ENCODE assay signal across 20 cellular contexts in genomic region chr12:122687091-122687490, GRCh38. TPM values are rescaled to one million over a fixed set of nuclear protein-coding genes. Genes with fewer than 3 reads are reported as not detected.
A peak's percentile ranks its signal among the peaks of the same experiment; 100 is the strongest.
DNase-seq lines count a peak whose midpoint lies in the region; ATAC-seq and TF ChIP-seq lines count a peak whose summit lies in the region.
"Had no signal": no experiment of that assay in that cellular context is flagged by ENCODE, and none has a peak within 500 bp of the region (broad histone marks: within the 10 kb centered on the region; RNA-seq: fewer than 3 reads in every experiment).

No MANE protein-coding gene starts in this region.

- no peaks in the 10 kb centered on the region for H3K36me3 Mint-ChIP-seq in mesothelial cell of epicardium
- H3K36me3 Mint-ChIP-seq: naive thymus-derived CD4-positive, alpha-beta T cell had no signal

- ATAC-seq in HG03097 (IDR thresholded peaks at IDR 0.05; ENCODE audit: low FRiP score, unreplicated experiment) (no peak), HG03457 (IDR thresholded peaks at IDR 0.05; ENCODE audit: unreplicated experiment) (no peak)
- ATAC-seq: activated CD4-positive, alpha-beta T cell treated with anti-CD3 and anti-CD28 coated beads for 36 hours; gastrocnemius medialis; naive thymus-derived CD4-positive, alpha-beta T cell; T-helper 17 cell had no signal

- H3K4me1 Mint-ChIP-seq in mesothelial cell of epicardium = peaks cover 6% of the 10 kb centered on the region
- H3K4me1 Mint-ChIP-seq: activated CD4-positive, alpha-beta T cell treated with anti-CD3 and anti-CD28 coated beads for 36 hours had no signal

- H3K27me3 ChIP-seq in SJCRH30 = no peaks in the 10 kb centered on the region
- H3K27me3 ChIP-seq: BLaER1 treated with 17β-estradiol and CSF1 and Interleukin-3, amounts not matched to agents 10 nM and 100 nM; gastrocnemius medialis; right atrium auricular region had no signal

- H3K27ac ChIP-seq in SJCRH30 = no peak overlapping the region
- H3K27ac ChIP-seq: BLaER1 treated with 17β-estradiol and CSF1 and Interleukin-3, amounts not matched to agents 10 nM and 100 nM; gastrocnemius medialis; right atrium auricular region had no signal

- DNase-seq in DMS53 (lab: John Stamatoyannopoulos, UW) = peak; percentile 82
- peak; percentile 14 for DNase-seq in NCI-H187 treated with DMSO at 0.1 percent for 48 hours (lab: John Stamatoyannopoulos, UW)
- DNase-seq in SJCRH30 = peak; percentile 60 to 73
- no peak for DNase-seq in mesothelial cell of epicardium (ENCODE audit: low spot score in 2 of 2, unreplicated experiment in 2 of 2)
- no peak for DNase-seq in activated effector memory CD4-positive, alpha-beta T cell treated with anti-CD3 and anti-CD28 coated beads, Interleukin-2, amount 50 U/mL, for 16 hours
- DNase-seq in NCI-H146 treated with DMSO at 0.1 percent for 48 hours (lab: John Stamatoyannopoulos, UW; ENCODE audit: unreplicated experiment) = no peak
- DNase-seq: activated CD4-positive, alpha-beta T cell treated with anti-CD3 and anti-CD28 coated beads for 36 hours; activated T-cell treated with anti-CD3 and anti-CD28 coated beads, Interleukin-2, amount 50 U/mL, for 24 hours; aorta; gastrocnemius medialis; GDM1; kidney; naive thymus-derived CD4-positive, alpha-beta T cell; T-helper 17 cell had no signal

- H3K9me3 Mint-ChIP-seq in mesothelial cell of epicardium = no peaks in the 10 kb centered on the region
- H3K9me3 Mint-ChIP-seq: activated T-cell treated with anti-CD3 and anti-CD28 coated beads, Interleukin-2, amount 50 U/mL, for 24 hours; naive thymus-derived CD4-positive, alpha-beta T cell; stimulated activated naive CD8-positive, alpha-beta T cell treated with anti-CD3 and anti-CD28 coated beads, Interleukin-15, Interleukin-2, amounts not matched to agents 100 ng/mL and 50 ng/mL, for 24 hours had no signal

- no peaks in the 10 kb centered on the region for H3K36me3 ChIP-seq in SJCRH30
- H3K36me3 ChIP-seq: gastrocnemius medialis, right atrium auricular region had no signal

- H3K4me3 Mint-ChIP-seq in mesothelial cell of epicardium = no peak overlapping the region
- H3K4me3 Mint-ChIP-seq: activated CD4-positive, alpha-beta T cell treated with anti-CD3 and anti-CD28 coated beads for 36 hours; activated T-cell treated with anti-CD3 and anti-CD28 coated beads, Interleukin-2, amount 50 U/mL, for 24 hours; naive thymus-derived CD4-positive, alpha-beta T cell; stimulated activated naive CD8-positive, alpha-beta T cell treated with anti-CD3 and anti-CD28 coated beads, Interleukin-15, Interleukin-2, amounts not matched to agents 100 ng/mL and 50 ng/mL, for 24 hours; T-helper 17 cell had no signal

- TF ChIP-seq CTCF in mesothelial cell of epicardium (IDR thresholded peaks at IDR 0.05; ENCODE audit: unreplicated experiment) = no peak

- no peaks in the 10 kb centered on the region for H3K9me3 ChIP-seq in SJCRH30 (replicated peaks)
- H3K9me3 ChIP-seq: BLaER1 treated with 17β-estradiol and CSF1 and Interleukin-3, amounts not matched to agents 10 nM and 100 nM; gastrocnemius medialis; right atrium auricular region had no signal

- no peaks in the 10 kb centered on the region for H3K27me3 Mint-ChIP-seq in mesothelial cell of epicardium (ENCODE audit: low read depth)
- H3K27me3 Mint-ChIP-seq: activated CD4-positive, alpha-beta T cell treated with anti-CD3 and anti-CD28 coated beads for 36 hours; activated T-cell treated with anti-CD3 and anti-CD28 coated beads, Interleukin-2, amount 50 U/mL, for 24 hours; naive thymus-derived CD4-positive, alpha-beta T cell; stimulated activated naive CD8-positive, alpha-beta T cell treated with anti-CD3 and anti-CD28 coated beads, Interleukin-15, Interleukin-2, amounts not matched to agents 100 ng/mL and 50 ng/mL, for 24 hours; T-helper 17 cell had no signal

- peak overlapping the region; percentile 89 for H3K27ac Mint-ChIP-seq in mesothelial cell of epicardium
- H3K27ac Mint-ChIP-seq: activated CD4-positive, alpha-beta T cell treated with anti-CD3 and anti-CD28 coated beads for 36 hours; activated T-cell treated with anti-CD3 and anti-CD28 coated beads, Interleukin-2, amount 50 U/mL, for 24 hours; naive thymus-derived CD4-positive, alpha-beta T cell; stimulated activated naive CD8-positive, alpha-beta T cell treated with anti-CD3 and anti-CD28 coated beads, Interleukin-15, Interleukin-2, amounts not matched to agents 100 ng/mL and 50 ng/mL, for 24 hours; T-helper 17 cell had no signal

- no peaks in the 10 kb centered on the region for H3K4me1 ChIP-seq in SJCRH30
- H3K4me1 ChIP-seq: gastrocnemius medialis, right atrium auricular region had no signal

- H3K4me3 ChIP-seq in SJCRH30 = no peak overlapping the region
- H3K4me3 ChIP-seq: BLaER1 treated with 17β-estradiol and CSF1 and Interleukin-3, amounts not matched to agents 10 nM and 100 nM; gastrocnemius medialis; right atrium auricular region had no signal

RNA-seq across cellular contexts. Expression of gene HCAR2, which starts 16.1 kb away (rescaled TPM):
- not detected in 2 replicates for total RNA-seq in SJCRH30 (2014; rRNA removed; shearing (Covaris generic))
- 8.4 to 11.1 TPM (median 10.9 TPM) in 3 replicates for total RNA-seq in mesothelial cell of epicardium
- total RNA-seq: activated CD4-positive, alpha-beta T cell treated with anti-CD3 and anti-CD28 coated beads for 36 hours; kidney; OCI-LY7 had no signal

RNA-seq across cellular contexts. Expression of gene HCAR3, which starts 29.5 kb away (rescaled TPM):
- not detected in 2 replicates for total RNA-seq in SJCRH30 (2014; rRNA removed; shearing (Covaris generic))
- 1.1 to 1.6 TPM (median 1.5 TPM) in 3 replicates for total RNA-seq in mesothelial cell of epicardium
- total RNA-seq: gastrocnemius medialis, kidney, OCI-LY7, right atrium auricular region had no signal

RNA-seq across cellular contexts. Expression of gene HCAR1, which starts 43.6 kb away (rescaled TPM):
- total RNA-seq in SJCRH30 (2014; rRNA removed; shearing (Covaris generic)) = not detected in 2 replicates
- total RNA-seq in mesothelial cell of epicardium = 1.2 to 1.3 TPM (median 1.2 TPM) in 3 replicates
- total RNA-seq: T-helper 17 cell had no signal

Comparison
In these comparisons a context has a peak if more than half of its experiments do, and no peak if none do; other contexts are left out.
1. DNase-seq: peak in DMS53 (single experiment), NCI-H187 treated with DMSO at 0.1 percent for 48 hours (single experiment) and SJCRH30 (2 of 2); none in mesothelial cell of epicardium (0 of 2), activated effector memory CD4-positive, alpha-beta T cell treated with anti-CD3 and anti-CD28 coated beads, Interleukin-2, amount 50 U/mL, for 16 hours (single experiment) and NCI-H146 treated with DMSO at 0.1 percent for 48 hours (single experiment).